2 cellular contexts compared by ENCODE assay signal in genomic region chr16:25212636-25213035, GRCh38.
TF ChIP-seq lines count a peak whose summit lies in the region.

No MANE protein-coding gene starts in this region.

TF ChIP-seq in IMR-90, 13 proteins besides CTCF, POLR2A, EP300 and RAD21:
- no peak for TF ChIP-seq MAZ (IDR thresholded peaks at IDR 0.05; ENCODE audit: borderline replicate concordance, low read depth, low read length)
- TF ChIP-seq SMC3 (IDR thresholded peaks at IDR 0.05; ENCODE audit: low read depth, low read length): no peak
- TF ChIP-seq USF2 (IDR thresholded peaks at IDR 0.05; ENCODE audit: low read depth, low read length): no peak
- TF ChIP-seq MAFK (IDR thresholded peaks at IDR 0.05; ENCODE audit: low read depth, low read length): no peak
- no peak for TF ChIP-seq FOS (IDR thresholded peaks at IDR 0.05; ENCODE audit: low read depth, low read length)
- no peak for TF ChIP-seq NFE2L2 (IDR thresholded peaks at IDR 0.05; ENCODE audit: low read depth, low read length)
- TF ChIP-seq, protein P1, sequence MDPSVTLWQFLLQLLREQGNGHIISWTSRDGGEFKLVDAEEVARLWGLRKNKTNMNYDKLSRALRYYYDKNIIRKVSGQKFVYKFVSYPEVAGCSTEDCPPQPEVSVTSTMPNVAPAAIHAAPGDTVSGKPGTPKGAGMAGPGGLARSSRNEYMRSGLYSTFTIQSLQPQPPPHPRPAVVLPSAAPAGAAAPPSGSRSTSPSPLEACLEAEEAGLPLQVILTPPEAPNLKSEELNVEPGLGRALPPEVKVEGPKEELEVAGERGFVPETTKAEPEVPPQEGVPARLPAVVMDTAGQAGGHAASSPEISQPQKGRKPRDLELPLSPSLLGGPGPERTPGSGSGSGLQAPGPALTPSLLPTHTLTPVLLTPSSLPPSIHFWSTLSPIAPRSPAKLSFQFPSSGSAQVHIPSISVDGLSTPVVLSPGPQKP (IDR thresholded peaks at IDR 0.05; ENCODE audit: borderline replicate concordance, low read depth, low read length): no peak
- TF ChIP-seq MXI1 (IDR thresholded peaks at IDR 0.05; ENCODE audit: borderline replicate concordance, low read depth, low read length): no peak
- no peak for TF ChIP-seq BHLHE40 (IDR thresholded peaks at IDR 0.05; ENCODE audit: low read depth, low read length)
- no peak for TF ChIP-seq RCOR1 (IDR thresholded peaks at IDR 0.05; ENCODE audit: insufficient replicate concordance, low read length)
- TF ChIP-seq CEBPB (IDR thresholded peaks at IDR 0.05; ENCODE audit: low read depth, low read length): no peak
- no peak for TF ChIP-seq RFX5 (IDR thresholded peaks at IDR 0.05; ENCODE audit: low read depth, low read length)
- TF ChIP-seq CHD1 (IDR thresholded peaks at IDR 0.05; ENCODE audit: low read depth, low read length): no peak

TF ChIP-seq in WTC11, 78 proteins besides CTCF, POLR2A, EP300 and RAD21:
- TF ChIP-seq ZNF532 (CRISPR knock-in tag; IDR thresholded peaks at IDR 0.05; ENCODE audit: borderline replicate concordance) (no peak), ZBTB21 (CRISPR knock-in tag; IDR thresholded peaks at IDR 0.05; ENCODE audit: borderline replicate concordance) (no peak), ZNF232 (CRISPR knock-in tag; IDR thresholded peaks at IDR 0.05) (no peak)
- TF ChIP-seq, protein P2, sequence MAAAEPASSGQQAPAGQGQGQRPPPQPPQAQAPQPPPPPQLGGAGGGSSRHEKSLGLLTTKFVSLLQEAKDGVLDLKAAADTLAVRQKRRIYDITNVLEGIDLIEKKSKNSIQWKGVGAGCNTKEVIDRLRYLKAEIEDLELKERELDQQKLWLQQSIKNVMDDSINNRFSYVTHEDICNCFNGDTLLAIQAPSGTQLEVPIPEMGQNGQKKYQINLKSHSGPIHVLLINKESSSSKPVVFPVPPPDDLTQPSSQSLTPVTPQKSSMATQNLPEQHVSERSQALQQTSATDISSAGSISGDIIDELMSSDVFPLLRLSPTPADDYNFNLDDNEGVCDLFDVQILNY (CRISPR knock-in tag; IDR thresholded peaks at IDR 0.05): no peak
- TF ChIP-seq, protein P3, sequence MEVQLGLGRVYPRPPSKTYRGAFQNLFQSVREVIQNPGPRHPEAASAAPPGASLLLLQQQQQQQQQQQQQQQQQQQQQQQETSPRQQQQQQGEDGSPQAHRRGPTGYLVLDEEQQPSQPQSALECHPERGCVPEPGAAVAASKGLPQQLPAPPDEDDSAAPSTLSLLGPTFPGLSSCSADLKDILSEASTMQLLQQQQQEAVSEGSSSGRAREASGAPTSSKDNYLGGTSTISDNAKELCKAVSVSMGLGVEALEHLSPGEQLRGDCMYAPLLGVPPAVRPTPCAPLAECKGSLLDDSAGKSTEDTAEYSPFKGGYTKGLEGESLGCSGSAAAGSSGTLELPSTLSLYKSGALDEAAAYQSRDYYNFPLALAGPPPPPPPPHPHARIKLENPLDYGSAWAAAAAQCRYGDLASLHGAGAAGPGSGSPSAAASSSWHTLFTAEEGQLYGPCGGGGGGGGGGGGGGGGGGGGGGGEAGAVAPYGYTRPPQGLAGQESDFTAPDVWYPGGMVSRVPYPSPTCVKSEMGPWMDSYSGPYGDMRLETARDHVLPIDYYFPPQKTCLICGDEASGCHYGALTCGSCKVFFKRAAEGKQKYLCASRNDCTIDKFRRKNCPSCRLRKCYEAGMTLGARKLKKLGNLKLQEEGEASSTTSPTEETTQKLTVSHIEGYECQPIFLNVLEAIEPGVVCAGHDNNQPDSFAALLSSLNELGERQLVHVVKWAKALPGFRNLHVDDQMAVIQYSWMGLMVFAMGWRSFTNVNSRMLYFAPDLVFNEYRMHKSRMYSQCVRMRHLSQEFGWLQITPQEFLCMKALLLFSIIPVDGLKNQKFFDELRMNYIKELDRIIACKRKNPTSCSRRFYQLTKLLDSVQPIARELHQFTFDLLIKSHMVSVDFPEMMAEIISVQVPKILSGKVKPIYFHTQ (CRISPR knock-in tag; IDR thresholded peaks at IDR 0.05): no peak
